8 cellular contexts compared by ENCODE assay signal in the genomic region with DNA sequence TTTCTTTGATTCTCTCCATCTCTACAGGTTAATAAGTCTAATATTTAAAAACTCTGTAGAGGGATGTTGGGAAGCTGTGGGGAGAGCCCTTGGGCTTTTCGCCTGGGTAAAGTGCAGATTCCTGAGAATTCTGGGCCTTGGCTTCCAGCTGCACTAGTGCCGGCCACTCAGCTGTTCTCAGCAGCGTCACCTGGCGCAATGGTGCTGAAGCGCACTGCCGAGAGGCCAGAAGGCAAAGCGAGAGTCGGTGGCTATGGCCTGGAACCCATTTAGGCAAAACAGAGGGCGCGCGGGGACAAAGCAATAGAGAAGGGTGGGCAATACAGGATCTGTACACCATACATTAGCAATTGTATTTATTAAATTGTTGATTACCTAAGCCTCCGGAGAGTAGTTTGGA.
A peak's percentile ranks its signal among the peaks of the same experiment; 100 is the strongest.
DNase-seq lines count a peak whose midpoint lies in the region; ATAC-seq, FAIRE-seq and TF ChIP-seq lines count a peak whose summit lies in the region.
"Not testable (repeated sequence)": the region's sequence is repeated elsewhere in the genome, so short reads cannot be mapped to it uniquely, and the experiment has no call there.

No MANE protein-coding gene starts in this region.

- peak; percentile 54 for ATAC-seq in GM19035 (IDR thresholded peaks at IDR 0.05; ENCODE audit: unreplicated experiment)
- peak; percentile 75 for ATAC-seq in HG02885 (IDR thresholded peaks at IDR 0.05; ENCODE audit: poor library complexity, unreplicated experiment)
- peak; percentile 89 for ATAC-seq in K562
- ATAC-seq in heart left ventricle: peak; percentile 48 to 82 (median 80)
- peak; percentile 76 for ATAC-seq in HepG2
- peak; percentile 80 to 92 for ATAC-seq in upper lobe of left lung (ENCODE audit: low FRiP score in 2 of 2)

- FAIRE-seq in K562 (lab: Jason Lieb, UNC) (peak; percentile 83), HepG2 (lab: Jason Lieb, UNC) (peak; percentile 12)

- H3K9ac ChIP-seq in K562 (ENCODE audit: insufficient read depth in 1 of 2, low read depth in 2 of 2, low read length in 2 of 2); HepG2 (ENCODE audit: insufficient read depth, low read depth, low read length): not testable (repeated sequence)

- CTCF ChIA-PET in AG04450 (lab: Charles Lee); PC-9 (lab: Charles Lee); K562 (lab: Yijun Ruan, JAX; ENCODE audit: low intra/inter-chr PET ratio); HepG2 (lab: Yijun Ruan, JAX; ENCODE audit: low intra/inter-chr PET ratio, low total read pairs): not testable (repeated sequence)

- intact Hi-C loops in PC-9 (cut with micrococcal nuclease; ENCODE audit: unreplicated experiment); K562 (cut with micrococcal nuclease); heart left ventricle (cut with DNase I); HepG2 (cut with micrococcal nuclease; ENCODE audit: unreplicated experiment): not testable (repeated sequence)

- H3K79me2 ChIP-seq in PC-9 (ENCODE audit: low read depth); K562 (ENCODE audit: control insufficient read depth, insufficient read depth, low read length); HepG2 (ENCODE audit: insufficient read depth, low read length): not testable (repeated sequence)

- no CpG with 5 or more reads among the region's 12 CpGs for WGBS in K562 (ENCODE audit: insufficient coverage, low coverage, missing lambda C conversion rate)
- 17 to 36% (median 32%) methylated on average over 1 of the region's 12 CpGs; no CpG with 5 or more reads in 1 of the 4 donors for WGBS in heart left ventricle, 4 donors
- no CpG with 5 or more reads among the region's 12 CpGs for WGBS in HepG2 (ENCODE audit: low lambda C conversion rate)
- no CpG with 5 or more reads among the region's 12 CpGs for WGBS in upper lobe of left lung, 2 donors

- not testable (repeated sequence) for H3F3A ChIP-seq in PC-9 (ENCODE audit: insufficient read depth, low read depth)

- H3K4me1 ChIP-seq in PC-9 (replicated peaks; ENCODE audit: insufficient read depth); K562 (replicated peaks in 1 of 2; ENCODE audit: control insufficient read depth in 2 of 2, insufficient read depth in 2 of 2, low read length in 2 of 2); heart left ventricle; HepG2 (ENCODE audit: insufficient read depth, low read length); upper lobe of left lung: not testable (repeated sequence)

- not testable (repeated sequence) for TF ChIP-seq CTCF in AG04450 (IDR thresholded peaks at IDR 0.05; ENCODE audit: low read depth, low read length); PC-9 (conservative IDR thresholded peaks at IDR 0.05); K562 (IDR thresholded peaks at IDR 0.05 in 2 of 3, conservative IDR thresholded peaks at IDR 0.05 in 1 of 3; ENCODE audit: insufficient read depth in 2 of 3, low read depth in 1 of 3, low read length in 3 of 3); heart left ventricle (IDR thresholded peaks at IDR 0.05); HepG2 (CRISPR knock-in tag; IDR thresholded peaks at IDR 0.05); upper lobe of left lung (IDR thresholded peaks at IDR 0.05)

- TF ChIP-seq EP300 in K562 (IDR thresholded peaks at IDR 0.05; ENCODE audit: low read length); HepG2 (IDR thresholded peaks at IDR 0.05; ENCODE audit: low read depth in 2 of 2, low read length in 2 of 2); HepG2 (CRISPR knock-in tag; IDR thresholded peaks at IDR 0.05; ENCODE audit: borderline replicate concordance); upper lobe of left lung (IDR thresholded peaks at IDR 0.05): not testable (repeated sequence)

- POLR2A ChIA-PET in AG04450 (lab: Yijun Ruan, JAX); PC-9 (lab: Charles Lee; ENCODE audit: unreplicated experiment); K562 (lab: Yijun Ruan, JAX); HepG2 (lab: Yijun Ruan, JAX): not testable (repeated sequence)

- H2AFZ ChIP-seq in PC-9; K562 (ENCODE audit: low read depth, low read length); HepG2 (ENCODE audit: low read length): not testable (repeated sequence)

- not testable (repeated sequence) for H3K36me3 ChIP-seq in PC-9 (ENCODE audit: low read depth); K562 (ENCODE audit: control insufficient read depth, insufficient read depth, low read length); heart left ventricle; HepG2 (replicated peaks in 1 of 2; ENCODE audit: control insufficient read depth in 1 of 2, insufficient read depth in 2 of 2, low read length in 2 of 2); upper lobe of left lung

- not testable (repeated sequence) for TF ChIP-seq POLR2A in K562 (conservative IDR thresholded peaks at IDR 0.05); heart left ventricle (IDR thresholded peaks at IDR 0.05); HepG2 (IDR thresholded peaks at IDR 0.05; ENCODE audit: insufficient read depth in 1 of 2, low read depth in 2 of 2, low read length in 2 of 2); upper lobe of left lung (IDR thresholded peaks at IDR 0.05)

- H3K4me2 ChIP-seq in PC-9 (peak overlapping the region; percentile 49; the same call in 1 of the 2 replicates), HepG2 (ENCODE audit: low read depth, low read length) (peak overlapping the region; percentile 36; the same call in 1 of the 2 replicates)
- H3K4me2 ChIP-seq in K562 (ENCODE audit: insufficient read depth, low read length): not testable (repeated sequence)

- in situ Hi-C loops in K562 (cut with MboI); HepG2 (cut with HindIII; ENCODE audit: extremely low pct_ligation_motif_present, low pct_unique_long_range_greater_than_20kb): not testable (repeated sequence)

- H3K9me3 ChIP-seq in AG04450 (ENCODE audit: control insufficient read depth, insufficient read depth, low read length); PC-9 (ENCODE audit: insufficient read depth, low read depth); K562 (replicated peaks; ENCODE audit: control insufficient read depth, insufficient read depth, low read depth, low read length); heart left ventricle; HepG2 (ENCODE audit: low read length); upper lobe of left lung: not testable (repeated sequence)

- H3K27me3 ChIP-seq in AG04450 (ENCODE audit: control insufficient read depth, insufficient read depth, low read length); PC-9 (ENCODE audit: insufficient read depth, low read depth); K562 (ENCODE audit: control insufficient read depth in 2 of 2, insufficient read depth in 2 of 2, low read length in 2 of 2); heart left ventricle; HepG2 (ENCODE audit: control insufficient read depth in 1 of 2, insufficient read depth in 2 of 2, low read length in 2 of 2); upper lobe of left lung: not testable (repeated sequence)

- not testable (repeated sequence) for H3K27ac ChIP-seq in AG04450 (ENCODE audit: low read depth, low read length); PC-9; K562 (ENCODE audit: extremely low read depth, low read depth, low read length); heart left ventricle; HepG2 (ENCODE audit: extremely low read length, insufficient read depth, low read length); upper lobe of left lung

- DNase-seq in AG04450 (ENCODE audit: low read depth, low spot score); PC-9; K562 (ENCODE audit: extremely low read depth in 1 of 4, low spot score in 3 of 4); heart left ventricle; HepG2 (ENCODE audit: low spot score); upper lobe of left lung: not testable (repeated sequence)

- not testable (repeated sequence) for H3K9me2 ChIP-seq in PC-9 (ENCODE audit: insufficient read depth)

- not testable (repeated sequence) for H3K9me1 ChIP-seq in K562 (ENCODE audit: control insufficient read depth, insufficient read depth, low read length)

- H4K20me1 ChIP-seq in PC-9 (ENCODE audit: insufficient read depth); K562 (replicated peaks; ENCODE audit: control insufficient read depth, insufficient read depth, low read length); HepG2 (ENCODE audit: insufficient read depth, low read length): not testable (repeated sequence)

- BruUV-seq in PC-9 (replicated peaks; lab: Mats Ljungman, UMichigan); K562 (replicated peaks; lab: Mats Ljungman, UMichigan); HepG2 (replicated peaks; lab: Mats Ljungman, UMichigan): not testable (repeated sequence)

- TF ChIP-seq RAD21 in K562 (CRISPR knock-in tag; conservative IDR thresholded peaks at IDR 0.05 in 1 of 2, IDR thresholded peaks at IDR 0.05 in 1 of 2); HepG2 (CRISPR knock-in tag; IDR thresholded peaks at IDR 0.05): not testable (repeated sequence)

- H3K4me3 ChIP-seq in AG04450 (ENCODE audit: low read depth, low read length) (peak overlapping the region; percentile 38), PC-9 (peak overlapping the region; percentile 53; the same call in 1 of the 2 replicates), HepG2 (replicated peaks in 1 of 3; ENCODE audit: insufficient read depth in 1 of 3, low read depth in 2 of 3, low read length in 3 of 3) (peak overlapping the region in 2 of 3 experiments; percentile 47 to 54; a peak in 3 of 6 replicates)
- H3K4me3 ChIP-seq in K562, heart left ventricle, upper lobe of left lung: not testable (repeated sequence)
